8 cellular contexts compared by ENCODE assay signal in genomic region chr1:6784560-6785317, GRCh38. TPM values are rescaled to one million over a fixed set of nuclear protein-coding genes. Genes with fewer than 3 reads are reported as not detected.
DNase-seq lines count a peak whose midpoint lies in the region; ATAC-seq and TF ChIP-seq lines count a peak whose summit lies in the region.

No MANE protein-coding gene starts in this region.

- in situ Hi-C loops in KBM-7 (cut with MboI; ENCODE audit: low pct_unique_long_range_greater_than_20kb, low sequenced_read_pairs) = loop anchor here (25.0 kb wide), 1 partner anchor 428 kb away; no protein-coding TSS in a partner anchor

- H3K9me3 Mint-ChIP-seq in activated T-cell treated with anti-CD3 and anti-CD28 coated beads, Interleukin-2, amount 50 U/mL, for 4 hours = no peaks in the 10 kb centered on the region

- no peaks in the 10 kb centered on the region for H3K9me2 ChIP-seq in PC-9 (ENCODE audit: insufficient read depth)

- peaks cover 3% of the 10 kb centered on the region; the same call in 1 of the 2 replicates for H3F3A ChIP-seq in PC-9 (ENCODE audit: insufficient read depth, low read depth)

- H2AFZ ChIP-seq in PC-9 = peak overlapping the region; percentile 84; the same call in 1 of the 2 replicates

- no peaks in the 10 kb centered on the region for H3K9me3 ChIP-seq in PC-9 (ENCODE audit: insufficient read depth, low read depth)

- POLR2A ChIA-PET in PC-9 (lab: Charles Lee; ENCODE audit: unreplicated experiment) = interaction anchor here (0.6 to 0.8 kb wide), 8 partner anchors 11 to 382 kb away, joined by 3 to 6 read pairs (median 3); no protein-coding TSS in a partner anchor

- H3K4me1 Mint-ChIP-seq in activated T-cell treated with anti-CD3 and anti-CD28 coated beads, Interleukin-2, amount 50 U/mL, for 4 hours (ENCODE audit: low read depth) = peaks cover 40% of the 10 kb centered on the region

- TF ChIP-seq CTCF in PC-9 (conservative IDR thresholded peaks at IDR 0.05) = no peak

- H3K4me3 ChIP-seq in PC-9 = peak overlapping the region; percentile 76

- peak; percentile 72 for ATAC-seq in GM21723 (IDR thresholded peaks at IDR 0.05; ENCODE audit: unreplicated experiment)
- peak; percentile 82 to 84 for ATAC-seq in activated T-cell treated with anti-CD3 and anti-CD28 coated beads, Interleukin-2, amount 50 U/mL, for 4 hours

- DNase-seq in DMS53 (lab: John Stamatoyannopoulos, UW) (peak; percentile 100), KBM-7 (peak; percentile 100), PC-9 (peak; percentile 98 to 99), erythroblast (lab: John Stamatoyannopoulos, UW) (peak; percentile 100), mucosa of gallbladder (ENCODE audit: low spot score) (peak; percentile 100)
- DNase-seq in activated T-cell treated with anti-CD3 and anti-CD28 coated beads, Interleukin-2, amount 50 U/mL, for 4 hours = peak; percentile 98
- peak; percentile 98 for DNase-seq in stimulated activated CD8-positive, alpha-beta memory T cell treated with anti-CD3 and anti-CD28 coated beads, Interleukin-4, amount 100 ng/mL, for 24 hours (ENCODE audit: low read depth)

- peak overlapping the region; percentile 85 for H3K4me3 Mint-ChIP-seq in activated T-cell treated with anti-CD3 and anti-CD28 coated beads, Interleukin-2, amount 50 U/mL, for 4 hours

- TF ChIP-seq POLR2A in erythroblast (IDR thresholded peaks at IDR 0.05; ENCODE audit: low read length) = peak; percentile 86

- peaks cover 8% of the 10 kb centered on the region for H3K4me1 ChIP-seq in PC-9 (replicated peaks; ENCODE audit: insufficient read depth)

- peak overlapping the region; percentile 86 for H3K27ac ChIP-seq in PC-9

- intact Hi-C loops in PC-9 (cut with micrococcal nuclease; ENCODE audit: unreplicated experiment) = loop anchor here (5.0 kb wide), 1 partner anchor 57 kb away; no protein-coding TSS in a partner anchor

- peaks cover 36% of the 10 kb centered on the region for H3K79me2 ChIP-seq in PC-9 (ENCODE audit: low read depth)

- no peaks in the 10 kb centered on the region for H3K36me3 ChIP-seq in PC-9 (ENCODE audit: low read depth)

- peaks cover 4% of the 10 kb centered on the region for H3K36me3 Mint-ChIP-seq in activated T-cell treated with anti-CD3 and anti-CD28 coated beads, Interleukin-2, amount 50 U/mL, for 4 hours (ENCODE audit: insufficient read depth)

- BruUV-seq in PC-9 (replicated peaks; lab: Mats Ljungman, UMichigan) = no TSS peak

- peak overlapping the region; percentile 74 for H3K4me2 ChIP-seq in PC-9

- H3K27me3 Mint-ChIP-seq in activated T-cell treated with anti-CD3 and anti-CD28 coated beads, Interleukin-2, amount 50 U/mL, for 4 hours (ENCODE audit: low read depth) = no peaks in the 10 kb centered on the region

- H3K27me3 ChIP-seq in PC-9 (ENCODE audit: insufficient read depth, low read depth) = no peaks in the 10 kb centered on the region

- no peaks in the 10 kb centered on the region; the same call in 1 of the 2 replicates for H4K20me1 ChIP-seq in PC-9 (ENCODE audit: insufficient read depth)

- CTCF ChIA-PET in PC-9 (lab: Charles Lee) = interaction anchor here (0.5 to 1.6 kb wide), 3 partner anchors 83 to 519 kb away, joined by 3 to 13 read pairs (median 4); partner anchors contain the start of gene DNAJC11

RNA-seq across cellular contexts. Expression of gene CAMTA1, which starts 0.5 kb away (rescaled TPM):
- total RNA-seq in PC-9 (2021) = 72.3 and 75.3 TPM in 2 replicates
- 10 to 100 TPM; 47.5 to 50.3 (median 47.7) TPM for total RNA-seq in activated T-cell treated with anti-CD3 and anti-CD28 coated beads, Interleukin-2, amount 50 U/mL, for 4 hours
- 67.9 TPM for total RNA-seq in mucosa of gallbladder

Comparison
In these comparisons a context has a peak if more than half of its experiments do, and no peak if none do; other contexts are left out.
1. Peak in every context shown above with its lines: DNase-seq, ATAC-seq, H3K4me3 ChIP-seq and H3K27ac ChIP-seq.